ENCODE assay signal across 8 cellular contexts in genomic region chr16:81745704-81746558, GRCh38. TPM values are rescaled to one million over a fixed set of nuclear protein-coding genes. Genes with fewer than 3 reads are reported as not detected.
A peak's percentile ranks its signal among the peaks of the same experiment; 100 is the strongest.
DNase-seq lines count a peak whose midpoint lies in the region; ATAC-seq and TF ChIP-seq lines count a peak whose summit lies in the region.

No MANE protein-coding gene starts in this region.

- peaks cover 10% of the 10 kb centered on the region for H3K4me1 Mint-ChIP-seq in activated T-helper 17 cell treated with anti-CD3 and anti-CD28 coated beads, Interleukin-2, amount 50 U/mL, for 72 hours
- H3K4me1 Mint-ChIP-seq in neural crest cell = peaks cover 9% of the 10 kb centered on the region
- H3K4me1 Mint-ChIP-seq in stimulated activated naive CD8-positive, alpha-beta T cell treated with anti-CD3 and anti-CD28 coated beads, Interleukin-15, amount 100 ng/mL, for 72 hours = peaks cover 29% of the 10 kb centered on the region

- no peaks in the 10 kb centered on the region for H3K36me3 Mint-ChIP-seq in activated T-helper 17 cell treated with anti-CD3 and anti-CD28 coated beads, Interleukin-2, amount 50 U/mL, for 72 hours (ENCODE audit: low read depth)
- H3K36me3 Mint-ChIP-seq in neural crest cell (ENCODE audit: low read depth) = no peaks in the 10 kb centered on the region

- DNase-seq in SIG-M5 treated with dmso at 0.1 percent for 504 hours (lab: John Stamatoyannopoulos, UW; ENCODE audit: unreplicated experiment) (peak; percentile 18), SIG-M5 (lab: John Stamatoyannopoulos, UW) (no peak), fibroblast of villous mesenchyme (ENCODE audit: low read depth) (peak; percentile 25), neural crest cell (ENCODE audit: low read depth, low spot score) (peak; percentile 58)
- DNase-seq in stimulated activated naive CD8-positive, alpha-beta T cell treated with anti-CD3 and anti-CD28 coated beads, Interleukin-15, amount 100 ng/mL, for 72 hours = peak; percentile 64 to 75

- no peaks in the 10 kb centered on the region for H3K9me3 Mint-ChIP-seq in activated T-helper 17 cell treated with anti-CD3 and anti-CD28 coated beads, Interleukin-2, amount 50 U/mL, for 72 hours
- H3K9me3 Mint-ChIP-seq in neural crest cell = no peaks in the 10 kb centered on the region
- H3K9me3 Mint-ChIP-seq in stimulated activated naive CD8-positive, alpha-beta T cell treated with anti-CD3 and anti-CD28 coated beads, Interleukin-15, amount 100 ng/mL, for 72 hours = peaks cover 0 to 6% of the 10 kb centered on the region in 2 donors

- peak; percentile 80 for ATAC-seq in HG03066 (IDR thresholded peaks at IDR 0.05; ENCODE audit: low read depth, unreplicated experiment)
- peak; percentile 89 for ATAC-seq in activated T-helper 17 cell treated with anti-CD3 and anti-CD28 coated beads, Interleukin-2, amount 50 U/mL, for 72 hours (replicated peaks)
- peak; percentile 86 for ATAC-seq in stimulated activated naive CD8-positive, alpha-beta T cell treated with anti-CD3 and anti-CD28 coated beads, Interleukin-15, amount 100 ng/mL, for 72 hours

- peak overlapping the region; percentile 38 for H3K4me3 ChIP-seq in fibroblast of villous mesenchyme (ENCODE audit: low read depth, low read length)

- no peaks in the 10 kb centered on the region for H3K27me3 Mint-ChIP-seq in activated T-helper 17 cell treated with anti-CD3 and anti-CD28 coated beads, Interleukin-2, amount 50 U/mL, for 72 hours
- peaks cover 20% of the 10 kb centered on the region for H3K27me3 Mint-ChIP-seq in neural crest cell (ENCODE audit: low read depth)
- H3K27me3 Mint-ChIP-seq in stimulated activated naive CD8-positive, alpha-beta T cell treated with anti-CD3 and anti-CD28 coated beads, Interleukin-15, amount 100 ng/mL, for 72 hours = no peaks in the 10 kb centered on the region

- H3K27ac Mint-ChIP-seq in activated T-helper 17 cell treated with anti-CD3 and anti-CD28 coated beads, Interleukin-2, amount 50 U/mL, for 72 hours = peak overlapping the region; percentile 91
- H3K27ac Mint-ChIP-seq in neural crest cell (ENCODE audit: unreplicated experiment) = peak overlapping the region; percentile 68
- H3K27ac Mint-ChIP-seq in stimulated activated naive CD8-positive, alpha-beta T cell treated with anti-CD3 and anti-CD28 coated beads, Interleukin-15, amount 100 ng/mL, for 72 hours = peak overlapping the region; percentile 47 to 80

- peak overlapping the region; percentile 82 for H3K4me3 Mint-ChIP-seq in activated T-helper 17 cell treated with anti-CD3 and anti-CD28 coated beads, Interleukin-2, amount 50 U/mL, for 72 hours
- H3K4me3 Mint-ChIP-seq in neural crest cell = peak overlapping the region; percentile 65
- peak overlapping the region; percentile 76 to 89 for H3K4me3 Mint-ChIP-seq in stimulated activated naive CD8-positive, alpha-beta T cell treated with anti-CD3 and anti-CD28 coated beads, Interleukin-15, amount 100 ng/mL, for 72 hours

- no peak for TF ChIP-seq CTCF in fibroblast of villous mesenchyme (IDR thresholded peaks at IDR 0.05; ENCODE audit: insufficient read depth, low read depth, low read length)
- no peak for TF ChIP-seq CTCF in neural crest cell (conservative IDR thresholded peaks at IDR 0.05)

TF ChIP-seq in PFSK-1, 5 proteins besides CTCF, POLR2A, EP300 and RAD21:
- TF ChIP-seq REST (IDR thresholded peaks at IDR 0.05; ENCODE audit: insufficient read depth in 1 of 2, low read depth in 2 of 2, low read length in 2 of 2) = no peak
- peak; percentile 40; the same call in 1 of the 2 replicates for TF ChIP-seq TAF1 (IDR thresholded peaks at IDR 0.05; ENCODE audit: borderline replicate concordance, insufficient read depth, low read length)
- TF ChIP-seq FOXP2 (optimal IDR thresholded peaks at IDR 0.05; ENCODE audit: borderline replicate concordance, extremely low read depth, extremely low read length, insufficient read depth) = no peak
- peak; percentile 57 for TF ChIP-seq POLR2AphosphoS5 (IDR thresholded peaks at IDR 0.05; ENCODE audit: low read depth, low read length)

RNA-seq across cellular contexts. Expression of gene PLCG2, which starts 33.2 kb away (rescaled TPM):
- 0.67 TPM for polyA plus RNA-seq in PFSK-1 (2012; ENCODE audit: insufficient read length, low read depth)
- 10 to 100 TPM in 1 of 2 donors, 1 to 10 TPM in 1; 6.6 to 11.0 TPM for total RNA-seq in activated T-helper 17 cell treated with anti-CD3 and anti-CD28 coated beads, Interleukin-2, amount 50 U/mL, for 72 hours
- 0.43 and 0.64 TPM in 2 replicates for total RNA-seq in fibroblast of villous mesenchyme
- 0.93 and 1.7 TPM in 2 replicates for total RNA-seq in neural crest cell
